In the genomic region with DNA sequence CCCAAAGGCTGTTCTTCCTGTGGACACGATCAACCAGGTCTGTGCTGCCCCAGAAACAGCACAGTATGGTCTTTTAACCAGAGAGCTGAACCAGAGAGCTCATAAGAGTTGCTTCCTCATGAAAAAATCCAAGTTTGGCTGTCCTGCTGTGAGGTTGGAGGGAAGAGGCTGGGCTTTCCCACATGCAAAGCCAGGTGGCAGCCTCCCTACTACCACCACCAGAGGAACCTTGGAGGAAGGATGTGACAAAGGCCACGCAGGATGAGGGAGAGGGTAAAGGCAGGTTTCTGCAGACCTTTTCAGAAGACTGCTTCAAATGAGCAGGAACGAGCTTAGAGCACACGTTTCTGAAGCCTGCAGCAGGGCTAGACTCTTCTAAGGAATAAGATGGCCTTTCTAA, we compare ENCODE assay signal across 15 cellular contexts. TPM values are rescaled to one million over a fixed set of nuclear protein-coding genes. Genes with fewer than 3 reads are reported as not detected.
A peak's percentile ranks its signal among the peaks of the same experiment; 100 is the strongest.
DNase-seq lines count a peak whose midpoint lies in the region; ATAC-seq and TF ChIP-seq lines count a peak whose summit lies in the region.
"Had no signal": no experiment of that assay in that cellular context is flagged by ENCODE, and none has a peak within 500 bp of the region (broad histone marks: within the 10 kb centered on the region; RNA-seq: fewer than 3 reads in every experiment).

No MANE protein-coding gene starts in this region.

- H3K27ac ChIP-seq in GM23338 (ENCODE audit: low read depth) (no peak overlapping the region), WERI-Rb-1 (no peak overlapping the region), endodermal cell (ENCODE audit: low read depth, low read length) (no peak overlapping the region), mesendoderm (ENCODE audit: low read depth, low read length) (no peak overlapping the region)
- H3K27ac ChIP-seq in naive thymus-derived CD4-positive, alpha-beta T cell (ENCODE audit: low read depth, low read length): no peak overlapping the region
- H3K27ac ChIP-seq: BLaER1 treated with 17β-estradiol and CSF1 and Interleukin-3, amounts not matched to agents 10 nM and 100 nM; GM23248 had no signal

- no peaks in the 10 kb centered on the region for H3K9me2 ChIP-seq in GM23338 (ENCODE audit: insufficient read depth)

- 64 to 82% methylated on average over 3 to 4 of the region's 4 CpGs for WGBS in endodermal cell (ENCODE audit: insufficient coverage in 1 of 2, insufficient read length in 1 of 2), 2 experiments
- WGBS in mesendoderm (ENCODE audit: extremely low coverage, insufficient coverage, low lambda C conversion rate): no CpG with 5 or more reads among the region's 4 CpGs

- POLR2A ChIA-PET in naive thymus-derived CD4-positive, alpha-beta T cell (lab: Charles Lee): no interaction called here

- no peak overlapping the region for H2BK15ac ChIP-seq in mesendoderm (replicated peaks; ENCODE audit: low read depth)

- no peaks in the 10 kb centered on the region for H3F3A ChIP-seq in GM23338 (replicated peaks; ENCODE audit: low read depth)

- no peak overlapping the region for H3K56ac ChIP-seq in mesendoderm (ENCODE audit: low read length)

- H4K20me1 ChIP-seq in GM23338 (replicated peaks; ENCODE audit: insufficient read depth): no peaks in the 10 kb centered on the region
- H4K20me1 ChIP-seq: BLaER1 treated with 17β-estradiol and CSF1 and Interleukin-3, amounts not matched to agents 10 nM and 100 nM had no signal

- H2AK5ac ChIP-seq in mesendoderm (ENCODE audit: low read length): no peak overlapping the region

- no peak overlapping the region for H3K9ac ChIP-seq in endodermal cell (ENCODE audit: extremely low read depth, low read length, poor library complexity, severe bottlenecking)
- H3K9ac ChIP-seq in mesendoderm (ENCODE audit: low read length): no peak overlapping the region
- H3K9ac ChIP-seq: BLaER1 treated with 17β-estradiol and CSF1 and Interleukin-3, amounts not matched to agents 10 nM and 100 nM; GM23248 had no signal

- H3K9me3 ChIP-seq in WERI-Rb-1 (ENCODE audit: severe bottlenecking) (no peaks in the 10 kb centered on the region), endodermal cell (ENCODE audit: control insufficient read depth, low read length) (no peaks in the 10 kb centered on the region)
- H3K9me3 ChIP-seq in naive thymus-derived CD4-positive, alpha-beta T cell (ENCODE audit: control insufficient read depth in 2 of 3, low read length in 3 of 3): no peaks in the 10 kb centered on the region
- H3K9me3 ChIP-seq: BLaER1 treated with 17β-estradiol and CSF1 and Interleukin-3, amounts not matched to agents 10 nM and 100 nM had no signal

- H4K5ac ChIP-seq in mesendoderm (ENCODE audit: low read length): no peak overlapping the region

- ATAC-seq in GM23338 (peak; percentile 66), GM18517 (IDR thresholded peaks at IDR 0.05; ENCODE audit: unreplicated experiment) (no peak)
- no peak for ATAC-seq in naive thymus-derived CD4-positive, alpha-beta T cell
- ATAC-seq: CD8-positive, alpha-beta T cell; HepG2 had no signal

- H3K4me3 ChIP-seq in GM23338: no peak overlapping the region
- no peak overlapping the region for H3K4me3 ChIP-seq in WERI-Rb-1 (ENCODE audit: low read depth, low read length)
- H3K4me3 ChIP-seq in endodermal cell (ENCODE audit: low read length): no peak overlapping the region
- H3K4me3 ChIP-seq in mesendoderm (ENCODE audit: low read length): no peak overlapping the region
- H3K4me3 ChIP-seq in naive thymus-derived CD4-positive, alpha-beta T cell (ENCODE audit: low read length): no peak overlapping the region
- H3K4me3 ChIP-seq: BLaER1 treated with 17β-estradiol and CSF1 and Interleukin-3, amounts not matched to agents 10 nM and 100 nM; GM23248 had no signal

- H3K36me3 Mint-ChIP-seq in GM23338 (ENCODE audit: low read depth) (no peaks in the 10 kb centered on the region), endodermal cell (ENCODE audit: low read depth) (no peaks in the 10 kb centered on the region)
- no peaks in the 10 kb centered on the region for H3K36me3 Mint-ChIP-seq in naive thymus-derived CD4-positive, alpha-beta T cell
- H3K36me3 Mint-ChIP-seq: CD8-positive, alpha-beta T cell; IgD-negative memory B cell had no signal

- no peaks in the 10 kb centered on the region for H3K4me1 ChIP-seq in GM23338 (ENCODE audit: insufficient read depth)
- H3K4me1 ChIP-seq in endodermal cell (ENCODE audit: control insufficient read depth, insufficient read depth, low read length): no peaks in the 10 kb centered on the region
- H3K4me1 ChIP-seq in mesendoderm (ENCODE audit: control insufficient read depth, low read depth, low read length): no peaks in the 10 kb centered on the region
- no peaks in the 10 kb centered on the region for H3K4me1 ChIP-seq in naive thymus-derived CD4-positive, alpha-beta T cell (ENCODE audit: control insufficient read depth in 2 of 2, insufficient read depth in 2 of 2, low read length in 2 of 2)

- no peak overlapping the region for H3K18ac ChIP-seq in mesendoderm (ENCODE audit: low read length)

- intact Hi-C loops in naive thymus-derived CD4-positive, alpha-beta T cell (cut with micrococcal nuclease): no loop called here

- H3K36me3 ChIP-seq in GM23338 (ENCODE audit: insufficient read depth): no peaks in the 10 kb centered on the region
- no peaks in the 10 kb centered on the region for H3K36me3 ChIP-seq in WERI-Rb-1
- no peaks in the 10 kb centered on the region for H3K36me3 ChIP-seq in endodermal cell (ENCODE audit: control insufficient read depth, insufficient read depth, low read length)
- no peaks in the 10 kb centered on the region for H3K36me3 ChIP-seq in mesendoderm (ENCODE audit: control insufficient read depth, insufficient read depth, low read length)
- no peaks in the 10 kb centered on the region for H3K36me3 ChIP-seq in naive thymus-derived CD4-positive, alpha-beta T cell (ENCODE audit: control insufficient read depth in 2 of 3, insufficient read depth in 3 of 3, low read length in 3 of 3)
- H3K36me3 ChIP-seq: BLaER1 treated with 17β-estradiol and CSF1 and Interleukin-3, amounts not matched to agents 10 nM and 100 nM had no signal

- no peak overlapping the region for H2AFZ ChIP-seq in GM23338
- H2AFZ ChIP-seq: GM23248 had no signal

- CTCF ChIA-PET in naive thymus-derived CD4-positive, alpha-beta T cell (lab: Charles Lee): no interaction called here

- H4K8ac ChIP-seq in mesendoderm (ENCODE audit: low read depth, low read length): no peak overlapping the region

- no peak overlapping the region for H2BK120ac ChIP-seq in mesendoderm (ENCODE audit: low read depth, low read length)

- H3K27ac Mint-ChIP-seq in GM23338 (no peak overlapping the region), endodermal cell (no peak overlapping the region)
- no peak overlapping the region for H3K27ac Mint-ChIP-seq in naive thymus-derived CD4-positive, alpha-beta T cell
- H3K27ac Mint-ChIP-seq: B cell; CD8-positive, alpha-beta T cell; IgD-negative memory B cell had no signal

- H3K27me3 Mint-ChIP-seq in GM23338 (ENCODE audit: insufficient read depth, low read depth, poor library complexity): peaks cover 9% of the 10 kb centered on the region
- peaks cover 7% of the 10 kb centered on the region for H3K27me3 Mint-ChIP-seq in endodermal cell (ENCODE audit: insufficient read depth)
- H3K27me3 Mint-ChIP-seq in naive thymus-derived CD4-positive, alpha-beta T cell: peaks cover 7 to 18% (median 11%) of the 10 kb centered on the region in 5 donors
- H3K27me3 Mint-ChIP-seq: IgD-negative memory B cell had no signal

- H3K4me2 ChIP-seq in GM23338 (no peak overlapping the region), mesendoderm (ENCODE audit: low read length) (no peak overlapping the region)
- H3K4me2 ChIP-seq: BLaER1 treated with 17β-estradiol and CSF1 and Interleukin-3, amounts not matched to agents 10 nM and 100 nM had no signal

- no peak overlapping the region for H3K4ac ChIP-seq in mesendoderm (ENCODE audit: low read depth, low read length)

- no peak overlapping the region for H3K23ac ChIP-seq in mesendoderm (ENCODE audit: low read length)

- no peak overlapping the region for H2BK5ac ChIP-seq in mesendoderm (ENCODE audit: low read length)

- H3K4me1 Mint-ChIP-seq in GM23338 (no peaks in the 10 kb centered on the region; the same call in 2 of the 3 replicates), endodermal cell (peaks cover 5% of the 10 kb centered on the region)
- peaks cover 0 to 1% (median 0%) of the 10 kb centered on the region in 7 donors for H3K4me1 Mint-ChIP-seq in naive thymus-derived CD4-positive, alpha-beta T cell
- H3K4me1 Mint-ChIP-seq: B cell had no signal

- TF ChIP-seq CTCF in GM23338 (conservative IDR thresholded peaks at IDR 0.05; ENCODE audit: low read depth in 2 of 2): peak in 1 of 2 experiments; percentile 52; a peak in 2 of 4 replicates
- TF ChIP-seq CTCF in WERI-Rb-1 (IDR thresholded peaks at IDR 0.05; ENCODE audit: low read depth, low read length): peak; percentile 49; the same call in 1 of the 2 replicates
- peak; percentile 65 for TF ChIP-seq CTCF in endodermal cell (conservative IDR thresholded peaks at IDR 0.05)

- H3K9me3 Mint-ChIP-seq in GM23338 (no peaks in the 10 kb centered on the region), endodermal cell (no peaks in the 10 kb centered on the region)
- peaks cover 0 to 3% (median 0%) of the 10 kb centered on the region in 11 donors for H3K9me3 Mint-ChIP-seq in naive thymus-derived CD4-positive, alpha-beta T cell
- H3K9me3 Mint-ChIP-seq: CD8-positive, alpha-beta T cell; IgD-negative memory B cell had no signal

- H3K79me1 ChIP-seq in mesendoderm (ENCODE audit: low read length): no peaks in the 10 kb centered on the region

- no peaks in the 10 kb centered on the region for H3K27me3 ChIP-seq in GM23338 (ENCODE audit: insufficient read depth)
- no peaks in the 10 kb centered on the region for H3K27me3 ChIP-seq in WERI-Rb-1 (ENCODE audit: insufficient read depth, low read depth, severe bottlenecking)
- no peaks in the 10 kb centered on the region for H3K27me3 ChIP-seq in endodermal cell (ENCODE audit: control insufficient read depth, insufficient read depth, low read length, poor library complexity, severe bottlenecking)
- no peaks in the 10 kb centered on the region for H3K27me3 ChIP-seq in mesendoderm (ENCODE audit: insufficient read depth, low read length, poor library complexity)
- H3K27me3 ChIP-seq in naive thymus-derived CD4-positive, alpha-beta T cell (ENCODE audit: control insufficient read depth in 2 of 2, insufficient read depth in 2 of 2, low read length in 2 of 2): no peaks in the 10 kb centered on the region
- H3K27me3 ChIP-seq: BLaER1 treated with 17β-estradiol and CSF1 and Interleukin-3, amounts not matched to agents 10 nM and 100 nM had no signal

- H3K79me2 ChIP-seq in GM23338 (replicated peaks; ENCODE audit: insufficient read depth) (no peaks in the 10 kb centered on the region), mesendoderm (ENCODE audit: control insufficient read depth, insufficient read depth, low read length) (no peaks in the 10 kb centered on the region)

- H3K4me3 Mint-ChIP-seq in GM23338 (no peak overlapping the region), endodermal cell (no peak overlapping the region)
- H3K4me3 Mint-ChIP-seq in naive thymus-derived CD4-positive, alpha-beta T cell: no peak overlapping the region
- H3K4me3 Mint-ChIP-seq: B cell; CD8-positive, alpha-beta T cell; IgD-negative memory B cell had no signal

- DNase-seq in GM23338 (ENCODE audit: low spot score) (peak; percentile 33), WERI-Rb-1 (peak; percentile 26), endodermal cell (peak; percentile 69), mesendoderm (peak; percentile 49), NCI-H82 treated with DMSO at 0.1 percent for 48 hours (lab: John Stamatoyannopoulos, UW; ENCODE audit: unreplicated experiment) (no peak)
- no peak for DNase-seq in naive thymus-derived CD4-positive, alpha-beta T cell
- DNase-seq: Calu3; CD8-positive, alpha-beta T cell; GM23248; H7 had no signal

RNA-seq across cellular contexts. Expression of a gene that starts 27.1 kb away (rescaled TPM):
- total RNA-seq in GM23338 (2014; rRNA removed; shearing (Covaris generic)): 4.6 and 5.8 TPM in 2 replicates
- polyA plus RNA-seq in GM23338 (2016; fragmentation: Nextera tagmentation; extraction: Ambion mirVana): 0.73 and 1.6 TPM in 2 replicates
- total RNA-seq in endodermal cell: 1 to 10 TPM; 2.3 to 4.2 TPM
- polyA plus RNA-seq in endodermal cell (2013, experiment 1 of 2): 2.5 TPM
- 2.2 TPM for polyA plus RNA-seq in endodermal cell (2013, experiment 2 of 2)
- 1.1 TPM for polyA plus RNA-seq in mesendoderm (2013, experiment 1 of 2)
- 1.1 TPM for polyA plus RNA-seq in mesendoderm (2013, experiment 2 of 2)
- under 1 TPM in 2 of 5 experiments, not detected in 3; 0.45 to 0.58 TPM for total RNA-seq in naive thymus-derived CD4-positive, alpha-beta T cell
- under 1 TPM in 1 of 2 donors, not detected in 1; 0.12 TPM for polyA plus RNA-seq in naive thymus-derived CD4-positive, alpha-beta T cell
- total RNA-seq: CD8-positive, alpha-beta T cell had no signal

Comparison
In these comparisons a context has a peak if more than half of its experiments do, and no peak if none do; other contexts are left out.
1. DNase-seq: peak in GM23338 (single experiment), WERI-Rb-1 (single experiment), endodermal cell (single experiment) and mesendoderm (single experiment); none in NCI-H82 treated with DMSO at 0.1 percent for 48 hours (single experiment) and naive thymus-derived CD4-positive, alpha-beta T cell (0 of 9).